26 cellular contexts compared by ENCODE assay signal in the genomic region with DNA sequence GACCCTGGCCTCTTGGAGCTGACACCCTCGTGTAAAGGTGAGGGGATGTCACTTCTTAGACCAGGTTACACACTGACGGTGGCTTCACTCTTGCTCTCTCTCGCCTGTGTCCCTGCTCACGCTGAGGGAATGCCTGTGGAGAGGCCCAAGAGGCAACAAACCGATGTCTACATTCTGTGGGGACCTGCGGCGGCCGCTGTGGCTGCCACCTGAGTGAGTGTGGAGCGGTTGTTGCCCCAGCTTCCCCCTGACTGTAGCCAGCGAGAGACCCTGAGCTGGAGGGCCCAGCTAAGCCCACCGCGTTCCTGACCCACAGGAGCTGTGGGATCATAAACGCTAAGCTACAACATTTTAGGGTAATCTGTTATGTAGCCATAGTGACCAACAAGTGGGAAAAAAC. TPM values are rescaled to one million over a fixed set of nuclear protein-coding genes. Genes with fewer than 3 reads are reported as not detected.
"Had no signal": no experiment of that assay in that cellular context is flagged by ENCODE, and none has a peak within 500 bp of the region (broad histone marks: within the 10 kb centered on the region; RNA-seq: fewer than 3 reads in every experiment).

No MANE protein-coding gene starts in this region.

- H2AFZ ChIP-seq: parathyroid adenoma had no signal

- H3K27me3 ChIP-seq: esophagus muscularis mucosa, foreskin keratinocyte, gastroesophageal sphincter, heart left ventricle, left lung, neutrophil, right atrium auricular region, testis, tibial artery had no signal

- H3K4me3 ChIP-seq: coronary artery, esophagus muscularis mucosa, gastroesophageal sphincter, heart left ventricle, left lung, prostate gland, right atrium auricular region, testis, tibial artery had no signal

- FAIRE-seq: endothelial cell of umbilical vein, islet of Langerhans, urothelium cell line had no signal

- H3K27ac ChIP-seq: coronary artery, esophagus muscularis mucosa, foreskin keratinocyte, gastroesophageal sphincter, heart left ventricle, left lung, neutrophil, parathyroid adenoma, prostate gland, right atrium auricular region, testis, tibial artery had no signal

- H3K27ac Mint-ChIP-seq: naive thymus-derived CD8-positive, alpha-beta T cell; nephron progenitor cell; stimulated activated memory B cell treated with anti-CD40 and anti-IgM and Interleukin-4, amounts not matched to agents 10 μg/mL and 1 μg/mL and 100 μg/mL, for 72 hours; type B pancreatic cell had no signal

- H3K4me3 Mint-ChIP-seq: naive thymus-derived CD8-positive, alpha-beta T cell; nephron progenitor cell; stimulated activated memory B cell treated with anti-CD40 and anti-IgM and Interleukin-4, amounts not matched to agents 10 μg/mL and 1 μg/mL and 100 μg/mL, for 72 hours; type B pancreatic cell had no signal

- H3K9me3 ChIP-seq: esophagus muscularis mucosa, gastroesophageal sphincter, left lung, neutrophil, prostate gland, right atrium auricular region, testis, tibial artery had no signal

- H3K36me3 Mint-ChIP-seq: stimulated activated memory B cell treated with anti-CD40 and anti-IgM and Interleukin-4, amounts not matched to agents 10 μg/mL and 1 μg/mL and 100 μg/mL, for 72 hours; type B pancreatic cell had no signal

- H3K4me1 ChIP-seq: foreskin keratinocyte, parathyroid adenoma, prostate gland, testis had no signal

- H3K9me3 Mint-ChIP-seq: naive thymus-derived CD8-positive, alpha-beta T cell; stimulated activated memory B cell treated with anti-CD40 and anti-IgM and Interleukin-4, amounts not matched to agents 10 μg/mL and 1 μg/mL and 100 μg/mL, for 72 hours; type B pancreatic cell had no signal

- H3K9ac ChIP-seq: parathyroid adenoma had no signal

- H3K4me1 Mint-ChIP-seq: naive thymus-derived CD8-positive, alpha-beta T cell; stimulated activated memory B cell treated with anti-CD40 and anti-IgM and Interleukin-4, amounts not matched to agents 10 μg/mL and 1 μg/mL and 100 μg/mL, for 72 hours had no signal

- H3K36me3 ChIP-seq: esophagus muscularis mucosa, gastroesophageal sphincter, heart left ventricle, left lung, neutrophil, prostate gland, right atrium auricular region, tibial artery had no signal

- H3K79me2 ChIP-seq: parathyroid adenoma had no signal

- DNase-seq: dermis blood vessel endothelial cell; effector memory CD4-positive, alpha-beta T cell; foreskin keratinocyte; heart left ventricle; hippocampal formation; left cardiac atrium; left lung; naive thymus-derived CD8-positive, alpha-beta T cell; nephron progenitor cell; stimulated activated CD4-positive, alpha-beta T cell treated with anti-CD3 and anti-CD28 coated beads, Interleukin-4, amount 100 ng/mL, for 4 hours; stimulated activated naive CD8-positive, alpha-beta T cell treated with anti-CD3 and anti-CD28 coated beads, Interleukin-15, Interleukin-2, amounts not matched to agents 100 U/mL and 50 U/mL, for 24 hours; substantia nigra; testis; tibial artery had no signal

RNA-seq across cellular contexts. Expression of a gene that starts 55.7 kb away (rescaled TPM):
- total RNA-seq: naive thymus-derived CD8-positive, alpha-beta T cell had no signal
- polyA plus RNA-seq: naive thymus-derived CD8-positive, alpha-beta T cell had no signal
